Comparison of ENCODE assay signal across 30 cellular contexts in the genomic region with DNA sequence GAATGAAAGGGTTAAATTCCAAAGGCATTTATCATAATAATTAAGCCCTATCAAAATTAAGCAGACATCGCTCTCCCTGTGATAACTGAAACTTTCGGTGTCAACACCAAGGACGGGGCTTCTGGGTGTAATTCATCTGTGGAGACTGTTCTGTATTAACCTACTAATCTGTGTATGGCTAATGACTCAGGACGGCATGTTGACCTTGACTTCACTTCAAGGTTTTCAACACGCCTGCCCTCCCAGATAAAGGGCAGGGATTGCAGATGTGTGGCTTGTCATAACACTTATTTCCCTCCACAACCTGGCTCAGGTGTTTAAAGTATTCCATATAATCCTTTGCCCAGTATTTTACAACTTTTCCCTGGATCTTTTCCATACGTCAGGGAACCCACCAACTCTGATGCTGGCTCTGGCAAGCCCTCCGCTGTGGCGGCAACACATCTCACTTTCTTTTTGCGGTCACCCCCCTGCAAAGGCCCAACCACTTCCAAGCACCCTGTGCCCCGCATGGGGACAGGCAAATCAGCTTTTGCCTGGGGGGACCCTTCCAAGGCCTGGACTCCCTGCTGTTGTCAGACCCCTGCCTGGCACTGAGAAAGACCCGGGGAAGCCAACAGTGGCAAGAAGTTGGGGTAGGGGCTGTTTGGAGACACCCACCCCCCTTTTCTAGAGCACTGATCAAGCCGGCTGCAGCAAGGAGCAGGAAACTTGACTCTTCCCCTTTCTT.
A peak's percentile ranks its signal among the peaks of the same experiment; 100 is the strongest.
DNase-seq lines count a peak whose midpoint lies in the region; ATAC-seq and TF ChIP-seq lines count a peak whose summit lies in the region.
"Had no signal": no experiment of that assay in that cellular context is flagged by ENCODE, and none has a peak within 500 bp of the region (broad histone marks: within the 10 kb centered on the region; RNA-seq: fewer than 3 reads in every experiment).

No MANE protein-coding gene starts in this region.

- no peaks in the 10 kb centered on the region for H3K79me2 ChIP-seq in GM23338 (replicated peaks; ENCODE audit: insufficient read depth)

- H3K27me3 ChIP-seq in heart left ventricle: no peaks in the 10 kb centered on the region
- H3K27me3 ChIP-seq in GM23338 (ENCODE audit: insufficient read depth): no peaks in the 10 kb centered on the region
- H3K27me3 ChIP-seq: left lung had no signal

- H3K4me2 ChIP-seq in GM23338: no peak overlapping the region
- H3K4me2 ChIP-seq: smooth muscle cell had no signal

- no peaks in the 10 kb centered on the region for H3F3A ChIP-seq in GM23338 (replicated peaks; ENCODE audit: low read depth)

- POLR2A ChIA-PET in RWPE1 (lab: Yijun Ruan, JAX; ENCODE audit: low non-redundant PET): no interaction called here

- H3K9me3 Mint-ChIP-seq in dendritic cell treated with granulocyte-macrophage colony-stimulating factor and Interleukin-4, amounts not matched to agents 40 ng/mL and 50 ng/mL, for 4 days: no peaks in the 10 kb centered on the region
- H3K9me3 Mint-ChIP-seq in stimulated activated memory B cell treated with anti-CD40 and anti-IgM and Interleukin-4, amounts not matched to agents 10 μg/mL and 1 μg/mL and 100 μg/mL, for 72 hours: no peaks in the 10 kb centered on the region
- no peaks in the 10 kb centered on the region for H3K9me3 Mint-ChIP-seq in stimulated activated naive B cell treated with anti-CD40 and anti-IgM and Interleukin-4, amounts not matched to agents 10 μg/mL and 1 μg/mL and 100 μg/mL, for 72 hours
- no peaks in the 10 kb centered on the region for H3K9me3 Mint-ChIP-seq in GM23338
- H3K9me3 Mint-ChIP-seq: activated naive CD4-positive, alpha-beta T cell treated with anti-CD3 and anti-CD28 coated beads for 36 hours; activated T-cell treated with anti-CD3 and anti-CD28 coated beads, Interleukin-2, amount 50 U/mL, for 72 hours; endodermal cell; naive thymus-derived CD4-positive, alpha-beta T cell; T-helper 1 cell treated with Interleukin-12 subunit alpha and Interleukin-12 subunit beta and Interleukin-4 antibody, amounts not matched to agents 30 μg/mL and 1 μg/mL, for 36 hours had no signal

- no peaks in the 10 kb centered on the region for H3K9me2 ChIP-seq in GM23338 (ENCODE audit: insufficient read depth)

- peak overlapping the region; percentile 93 for H3K27ac Mint-ChIP-seq in dendritic cell treated with granulocyte-macrophage colony-stimulating factor and Interleukin-4, amounts not matched to agents 40 ng/mL and 50 ng/mL, for 4 days
- peak overlapping the region; percentile 67 for H3K27ac Mint-ChIP-seq in stimulated activated memory B cell treated with anti-CD40 and anti-IgM and Interleukin-4, amounts not matched to agents 10 μg/mL and 1 μg/mL and 100 μg/mL, for 72 hours
- no peak overlapping the region for H3K27ac Mint-ChIP-seq in stimulated activated naive B cell treated with anti-CD40 and anti-IgM and Interleukin-4, amounts not matched to agents 10 μg/mL and 1 μg/mL and 100 μg/mL, for 72 hours
- H3K27ac Mint-ChIP-seq in GM23338: no peak overlapping the region
- H3K27ac Mint-ChIP-seq: activated naive CD4-positive, alpha-beta T cell treated with anti-CD3 and anti-CD28 coated beads for 36 hours; activated T-cell treated with anti-CD3 and anti-CD28 coated beads, Interleukin-2, amount 50 U/mL, for 72 hours; endodermal cell; T-helper 1 cell treated with Interleukin-12 subunit alpha and Interleukin-12 subunit beta and Interleukin-4 antibody, amounts not matched to agents 30 μg/mL and 1 μg/mL, for 36 hours had no signal

- CTCF ChIA-PET in RWPE1 (lab: Yijun Ruan, JAX): no interaction called here

- intact Hi-C loops in heart left ventricle (cut with DNase I): loop anchor here in 2 of 10 donors (5.0 kb wide), 2 partner anchors 40 to 95 kb away; partner anchors contain the start of gene MEF2A (in 1 of the 2)
- intact Hi-C loops in cardiac septum (cut with DNase I): no loop called here
- intact Hi-C loops in dendritic cell treated with granulocyte-macrophage colony-stimulating factor and Interleukin-4, amounts not matched to agents 40 ng/mL and 50 ng/mL, for 4 days (cut with micrococcal nuclease): no loop called here

- DNase-seq in heart left ventricle (no peak), cardiac septum (ENCODE audit: low spot score) (no peak), RWPE1 (ENCODE audit: low spot score) (no peak), GM23338 (ENCODE audit: low spot score) (no peak)
- DNase-seq in stimulated activated naive B cell treated with anti-CD40 and anti-IgM and Interleukin-4, amounts not matched to agents 10 μg/mL and 1 μg/mL and 100 μg/mL, for 72 hours: no peak
- DNase-seq: ACHN; activated CD4-positive, CD25-positive, alpha-beta regulatory T cell treated with anti-CD3 and anti-CD28 coated beads, Interleukin-2, amount 50 U/mL, for 72 hours; activated naive CD4-positive, alpha-beta T cell treated with anti-CD3 and anti-CD28 coated beads for 36 hours; activated T-cell treated with anti-CD3 and anti-CD28 coated beads, Interleukin-2, amount 50 U/mL, for 72 hours; Caco-2; DND-41; endodermal cell; foreskin fibroblast; midbrain; MV-4-11; naive thymus-derived CD4-positive, alpha-beta T cell; NCI-H146; NCI-H446 treated with DMSO at 0.1 percent for 48 hours; NCI-H82; nucleus accumbens; RPMI8226; stimulated activated CD4-positive, alpha-beta T cell treated with anti-CD3 and anti-CD28 coated beads, Interleukin-1b, Interleukin-23, amount 100 ng/mL, for 48 hours had no signal

- TF ChIP-seq CTCF in heart left ventricle (IDR thresholded peaks at IDR 0.05): no peak
- TF ChIP-seq CTCF in RWPE1 (conservative IDR thresholded peaks at IDR 0.05; ENCODE audit: low read depth): no peak
- no peak for TF ChIP-seq CTCF in GM23338 (conservative IDR thresholded peaks at IDR 0.05; ENCODE audit: low read depth in 2 of 2)

- ATAC-seq in heart left ventricle: peak in 1 of 4 donors; percentile 7
- ATAC-seq in stimulated activated memory B cell treated with anti-CD40 and anti-IgM and Interleukin-4, amounts not matched to agents 10 μg/mL and 1 μg/mL and 100 μg/mL, for 72 hours: no peak
- ATAC-seq in stimulated activated naive B cell treated with anti-CD40 and anti-IgM and Interleukin-4, amounts not matched to agents 10 μg/mL and 1 μg/mL and 100 μg/mL, for 72 hours (replicated peaks): no peak
- no peak for ATAC-seq in GM21737 (IDR thresholded peaks at IDR 0.05; ENCODE audit: unreplicated experiment)
- ATAC-seq in GM23338: no peak
- ATAC-seq: activated T-cell treated with anti-CD3 and anti-CD28 coated beads, Interleukin-2, amount 50 U/mL, for 72 hours; esophagus mucosa; left lung; naive thymus-derived CD4-positive, alpha-beta T cell had no signal

- no peaks in the 10 kb centered on the region for H3K36me3 Mint-ChIP-seq in dendritic cell treated with granulocyte-macrophage colony-stimulating factor and Interleukin-4, amounts not matched to agents 40 ng/mL and 50 ng/mL, for 4 days (ENCODE audit: low read depth)
- no peaks in the 10 kb centered on the region for H3K36me3 Mint-ChIP-seq in stimulated activated memory B cell treated with anti-CD40 and anti-IgM and Interleukin-4, amounts not matched to agents 10 μg/mL and 1 μg/mL and 100 μg/mL, for 72 hours
- no peaks in the 10 kb centered on the region for H3K36me3 Mint-ChIP-seq in stimulated activated naive B cell treated with anti-CD40 and anti-IgM and Interleukin-4, amounts not matched to agents 10 μg/mL and 1 μg/mL and 100 μg/mL, for 72 hours
- no peaks in the 10 kb centered on the region for H3K36me3 Mint-ChIP-seq in GM23338 (ENCODE audit: low read depth)
- H3K36me3 Mint-ChIP-seq: naive thymus-derived CD4-positive, alpha-beta T cell had no signal

- TF ChIP-seq POLR2A in heart left ventricle (IDR thresholded peaks at IDR 0.05): no peak

- 59 to 71% (median 68%) methylated on average over 12 of the region's 12 CpGs for WGBS in heart left ventricle, 4 donors

- no peaks in the 10 kb centered on the region for H4K20me1 ChIP-seq in GM23338 (replicated peaks; ENCODE audit: insufficient read depth)

- no peaks in the 10 kb centered on the region for H3K9me3 ChIP-seq in heart left ventricle
- H3K9me3 ChIP-seq: Caco-2, left lung had no signal

- no peak overlapping the region for H3K4me3 ChIP-seq in heart left ventricle
- H3K4me3 ChIP-seq in GM23338: no peak overlapping the region
- H3K4me3 ChIP-seq: left lung, SK-N-MC, smooth muscle cell had no signal

- H3K4me3 Mint-ChIP-seq in dendritic cell treated with granulocyte-macrophage colony-stimulating factor and Interleukin-4, amounts not matched to agents 40 ng/mL and 50 ng/mL, for 4 days: no peak overlapping the region
- no peak overlapping the region for H3K4me3 Mint-ChIP-seq in stimulated activated memory B cell treated with anti-CD40 and anti-IgM and Interleukin-4, amounts not matched to agents 10 μg/mL and 1 μg/mL and 100 μg/mL, for 72 hours
- H3K4me3 Mint-ChIP-seq in stimulated activated naive B cell treated with anti-CD40 and anti-IgM and Interleukin-4, amounts not matched to agents 10 μg/mL and 1 μg/mL and 100 μg/mL, for 72 hours: no peak overlapping the region
- H3K4me3 Mint-ChIP-seq in GM23338: no peak overlapping the region
- H3K4me3 Mint-ChIP-seq: activated naive CD4-positive, alpha-beta T cell treated with anti-CD3 and anti-CD28 coated beads for 36 hours; activated T-cell treated with anti-CD3 and anti-CD28 coated beads, Interleukin-2, amount 50 U/mL, for 72 hours; endodermal cell; naive thymus-derived CD4-positive, alpha-beta T cell; T-helper 1 cell treated with Interleukin-12 subunit alpha and Interleukin-12 subunit beta and Interleukin-4 antibody, amounts not matched to agents 30 μg/mL and 1 μg/mL, for 36 hours had no signal

- H3K4me1 Mint-ChIP-seq in dendritic cell treated with granulocyte-macrophage colony-stimulating factor and Interleukin-4, amounts not matched to agents 40 ng/mL and 50 ng/mL, for 4 days (ENCODE audit: low read depth): peaks cover 59% of the 10 kb centered on the region
- H3K4me1 Mint-ChIP-seq in stimulated activated memory B cell treated with anti-CD40 and anti-IgM and Interleukin-4, amounts not matched to agents 10 μg/mL and 1 μg/mL and 100 μg/mL, for 72 hours: peaks cover 73% of the 10 kb centered on the region
- H3K4me1 Mint-ChIP-seq in stimulated activated naive B cell treated with anti-CD40 and anti-IgM and Interleukin-4, amounts not matched to agents 10 μg/mL and 1 μg/mL and 100 μg/mL, for 72 hours: peaks cover 41 to 64% of the 10 kb centered on the region in 2 donors
- H3K4me1 Mint-ChIP-seq in GM23338: 0 out of 3 replicates have a peak, but pooled peaks cover 5% of the 10 kb centered on the region

- peak overlapping the region; percentile 57 to 88 (median 78) for H3K27ac ChIP-seq in heart left ventricle
- peak overlapping the region; percentile 100; the same call in 1 of the 2 replicates for H3K27ac ChIP-seq in RWPE1
- no peak overlapping the region for H3K27ac ChIP-seq in GM23338 (ENCODE audit: low read depth)
- H3K27ac ChIP-seq: SK-N-MC had no signal

- H2AFZ ChIP-seq in GM23338: no peak overlapping the region

- H3K36me3 ChIP-seq in heart left ventricle (no peaks in the 10 kb centered on the region), GM23338 (ENCODE audit: insufficient read depth) (no peaks in the 10 kb centered on the region)
- H3K36me3 ChIP-seq: left lung had no signal

- H3K4me1 ChIP-seq in heart left ventricle (peaks cover 0 to 58% (median 50%) of the 10 kb centered on the region in 12 donors), GM23338 (ENCODE audit: insufficient read depth) (no peaks in the 10 kb centered on the region)
- H3K4me1 ChIP-seq: Caco-2 had no signal

- peaks cover 2% of the 10 kb centered on the region for H3K27me3 Mint-ChIP-seq in dendritic cell treated with granulocyte-macrophage colony-stimulating factor and Interleukin-4, amounts not matched to agents 40 ng/mL and 50 ng/mL, for 4 days
- H3K27me3 Mint-ChIP-seq in stimulated activated memory B cell treated with anti-CD40 and anti-IgM and Interleukin-4, amounts not matched to agents 10 μg/mL and 1 μg/mL and 100 μg/mL, for 72 hours: no peaks in the 10 kb centered on the region
- no peaks in the 10 kb centered on the region for H3K27me3 Mint-ChIP-seq in stimulated activated naive B cell treated with anti-CD40 and anti-IgM and Interleukin-4, amounts not matched to agents 10 μg/mL and 1 μg/mL and 100 μg/mL, for 72 hours
- H3K27me3 Mint-ChIP-seq in GM23338 (ENCODE audit: insufficient read depth, low read depth, poor library complexity): peaks cover 6% of the 10 kb centered on the region

Comparison
In these comparisons a context has a peak if more than half of its experiments do, and no peak if none do; other contexts are left out.
1. H3K27ac Mint-ChIP-seq: peak in dendritic cell treated with granulocyte-macrophage colony-stimulating factor and Interleukin-4, amounts not matched to agents 40 ng/mL and 50 ng/mL, for 4 days (single experiment) and stimulated activated memory B cell treated with anti-CD40 and anti-IgM and Interleukin-4, amounts not matched to agents 10 μg/mL and 1 μg/mL and 100 μg/mL, for 72 hours (single experiment); none in stimulated activated naive B cell treated with anti-CD40 and anti-IgM and Interleukin-4, amounts not matched to agents 10 μg/mL and 1 μg/mL and 100 μg/mL, for 72 hours (single experiment) and GM23338 (single experiment).